In genomic region chr9:127567119-127567897, GRCh38 we compare ENCODE assay signal across 8 cellular contexts. TPM values are rescaled to one million over a fixed set of nuclear protein-coding genes. Genes with fewer than 3 reads are reported as not detected.
DNase-seq lines count a peak whose midpoint lies in the region; ATAC-seq and TF ChIP-seq lines count a peak whose summit lies in the region.

No MANE protein-coding gene starts in this region.

- intact Hi-C loops in activated CD4-positive, alpha-beta T cell treated with anti-CD3 and anti-CD28 coated beads, Interleukin-2, amount 10 ng/mL, durations not matched to agents 24 days and 14 days (cut with micrococcal nuclease): no loop called here
- intact Hi-C loops in heart left ventricle (cut with DNase I): loop anchor here in 7 of 10 donors (5.0 to 10.0 kb wide), 3 partner anchors 40 to 353 kb away; no protein-coding TSS in a partner anchor

- CTCF ChIA-PET in activated CD4-positive, alpha-beta memory T cell treated with anti-CD3 and anti-CD28 coated beads, Interleukin-2, amount 10 ng/mL, durations not matched to agents 7 days and 5 days (lab: Charles Lee): interaction anchor here (0.6 to 0.7 kb wide), 2 partner anchors 17 to 64 kb away, joined by 3 to 4 read pairs; no protein-coding TSS in a partner anchor

- H3K9me3 ChIP-seq in heart left ventricle: no peaks in the 10 kb centered on the region

- no peak overlapping the region for H3K27ac Mint-ChIP-seq in activated CD4-positive, alpha-beta T cell treated with anti-CD3 and anti-CD28 coated beads, Interleukin-2, amount 10 ng/mL, durations not matched to agents 24 days and 14 days
- peak overlapping the region; percentile 67 for H3K27ac Mint-ChIP-seq in activated CD4-positive, alpha-beta memory T cell treated with anti-CD3 and anti-CD28 coated beads, Interleukin-2, amount 10 ng/mL, durations not matched to agents 7 days and 5 days

- peaks cover 9 to 67% (median 44%) of the 10 kb centered on the region in 12 donors for H3K4me1 ChIP-seq in heart left ventricle

- no peaks in the 10 kb centered on the region for H3K27me3 ChIP-seq in heart left ventricle

- POLR2A ChIA-PET in activated CD4-positive, alpha-beta memory T cell treated with anti-CD3 and anti-CD28 coated beads, Interleukin-2, amount 10 ng/mL, durations not matched to agents 7 days and 5 days (lab: Charles Lee): interaction anchor here (1.2 to 4.8 kb wide), 3 partner anchors 10 to 117 kb away, joined by 4 to 59 read pairs (median 5); partner anchors contain the start of gene RPL12

- 6 to 12% (median 7%) methylated on average over 16 to 19 of the region's 19 CpGs for WGBS in heart left ventricle, 4 donors

- ATAC-seq in heart left ventricle (peak; percentile 66 to 81 (median 70)), HG03139 (IDR thresholded peaks at IDR 0.05; ENCODE audit: unreplicated experiment) (no peak), HG03135 (IDR thresholded peaks at IDR 0.05; ENCODE audit: unreplicated experiment) (no peak)

- no peaks in the 10 kb centered on the region for H3K9me3 Mint-ChIP-seq in activated CD4-positive, alpha-beta T cell treated with anti-CD3 and anti-CD28 coated beads, Interleukin-2, amount 10 ng/mL, durations not matched to agents 24 days and 14 days
- H3K9me3 Mint-ChIP-seq in activated CD4-positive, alpha-beta memory T cell treated with anti-CD3 and anti-CD28 coated beads, Interleukin-2, amount 10 ng/mL, durations not matched to agents 7 days and 5 days: no peaks in the 10 kb centered on the region

- no peak for TF ChIP-seq CTCF in heart left ventricle (IDR thresholded peaks at IDR 0.05)
- no peak for TF ChIP-seq CTCF in retinal pigment epithelial cell (conservative IDR thresholded peaks at IDR 0.05; ENCODE audit: low read depth, low read length)

- H3K4me3 ChIP-seq in heart left ventricle: peak overlapping the region; percentile 69 to 99 (median 82)
- peak overlapping the region; percentile 81 for H3K4me3 ChIP-seq in retinal pigment epithelial cell (ENCODE audit: low read length)

- H3K27me3 Mint-ChIP-seq in activated CD4-positive, alpha-beta T cell treated with anti-CD3 and anti-CD28 coated beads, Interleukin-2, amount 10 ng/mL, durations not matched to agents 24 days and 14 days: no peaks in the 10 kb centered on the region
- H3K27me3 Mint-ChIP-seq in activated CD4-positive, alpha-beta memory T cell treated with anti-CD3 and anti-CD28 coated beads, Interleukin-2, amount 10 ng/mL, durations not matched to agents 7 days and 5 days: no peaks in the 10 kb centered on the region

- peaks cover 38% of the 10 kb centered on the region for H3K4me1 Mint-ChIP-seq in activated CD4-positive, alpha-beta T cell treated with anti-CD3 and anti-CD28 coated beads, Interleukin-2, amount 10 ng/mL, durations not matched to agents 24 days and 14 days
- peaks cover 70% of the 10 kb centered on the region for H3K4me1 Mint-ChIP-seq in activated CD4-positive, alpha-beta memory T cell treated with anti-CD3 and anti-CD28 coated beads, Interleukin-2, amount 10 ng/mL, durations not matched to agents 7 days and 5 days

- H3K36me3 Mint-ChIP-seq in activated CD4-positive, alpha-beta T cell treated with anti-CD3 and anti-CD28 coated beads, Interleukin-2, amount 10 ng/mL, durations not matched to agents 24 days and 14 days (ENCODE audit: low read depth): peaks cover 9% of the 10 kb centered on the region
- peaks cover 39% of the 10 kb centered on the region for H3K36me3 Mint-ChIP-seq in activated CD4-positive, alpha-beta memory T cell treated with anti-CD3 and anti-CD28 coated beads, Interleukin-2, amount 10 ng/mL, durations not matched to agents 7 days and 5 days (ENCODE audit: low read depth)

- no peak for DNase-seq in activated CD4-positive, alpha-beta T cell treated with anti-CD3 and anti-CD28 coated beads, Interleukin-2, amount 10 ng/mL, durations not matched to agents 24 days and 14 days
- DNase-seq in activated CD4-positive, alpha-beta T cell treated with anti-CD3 and anti-CD28 coated beads for 48 hours: no peak
- DNase-seq in activated CD4-positive, alpha-beta memory T cell treated with anti-CD3 and anti-CD28 coated beads, Interleukin-2, amount 10 ng/mL, durations not matched to agents 7 days and 5 days: no peak
- DNase-seq in heart left ventricle (peak; percentile 72 to 78 (median 77)), retinal pigment epithelial cell (ENCODE audit: low read depth) (no peak), anterior cingulate cortex (lab: John Stamatoyannopoulos, UW) (no peak)

- no peak for TF ChIP-seq POLR2A in heart left ventricle (IDR thresholded peaks at IDR 0.05)

- H3K36me3 ChIP-seq in heart left ventricle: peaks cover 0 to 15% (median 0%) of the 10 kb centered on the region in 9 donors

- H3K4me3 Mint-ChIP-seq in activated CD4-positive, alpha-beta T cell treated with anti-CD3 and anti-CD28 coated beads, Interleukin-2, amount 10 ng/mL, durations not matched to agents 24 days and 14 days: peak overlapping the region; percentile 81
- peak overlapping the region; percentile 78 for H3K4me3 Mint-ChIP-seq in activated CD4-positive, alpha-beta memory T cell treated with anti-CD3 and anti-CD28 coated beads, Interleukin-2, amount 10 ng/mL, durations not matched to agents 7 days and 5 days

- H3K27ac ChIP-seq in heart left ventricle: peak overlapping the region; percentile 83 to 96 (median 90)

RNA-seq across cellular contexts. Expression of gene STXBP1, which starts 44.8 kb away (rescaled TPM):
- 26.5 and 31.1 TPM in 2 replicates for total RNA-seq in activated CD4-positive, alpha-beta T cell treated with anti-CD3 and anti-CD28 coated beads, Interleukin-2, amount 10 ng/mL, durations not matched to agents 24 days and 14 days
- total RNA-seq in activated CD4-positive, alpha-beta memory T cell treated with anti-CD3 and anti-CD28 coated beads, Interleukin-2, amount 10 ng/mL, durations not matched to agents 7 days and 5 days: 10 to 100 TPM; 23.2 to 23.4 TPM
- 100 to 1,000 TPM in 1 of 9 donors, 10 to 100 TPM in 8; 35.9 to 102 (median 50.2) TPM for total RNA-seq in heart left ventricle
- polyA plus RNA-seq in heart left ventricle: 10 to 100 TPM; 14.0 to 23.7 TPM

Comparison
In these comparisons a context has a peak if more than half of its experiments do, and no peak if none do; other contexts are left out.
1. DNase-seq: peak in heart left ventricle (5 of 5); none in activated CD4-positive, alpha-beta T cell treated with anti-CD3 and anti-CD28 coated beads, Interleukin-2, amount 10 ng/mL, durations not matched to agents 24 days and 14 days (single experiment), activated CD4-positive, alpha-beta T cell treated with anti-CD3 and anti-CD28 coated beads for 48 hours (single experiment), activated CD4-positive, alpha-beta memory T cell treated with anti-CD3 and anti-CD28 coated beads, Interleukin-2, amount 10 ng/mL, durations not matched to agents 7 days and 5 days (single experiment), retinal pigment epithelial cell (single experiment) and anterior cingulate cortex (0 of 58).
2. ATAC-seq: peak in heart left ventricle (4 of 4); none in HG03139 (single experiment) and HG03135 (single experiment).